ENCODE assay signal across 8 cellular contexts in genomic region chr2:98912221-98912851, GRCh38. TPM values are rescaled to one million over a fixed set of nuclear protein-coding genes. Genes with fewer than 3 reads are reported as not detected.
DNase-seq lines count a peak whose midpoint lies in the region; ATAC-seq and TF ChIP-seq lines count a peak whose summit lies in the region.

No MANE protein-coding gene starts in this region.

- H3K27ac ChIP-seq in esophagus muscularis mucosa (replicated peaks in 1 of 4), result no peak overlapping the region
- no peak overlapping the region for H3K27ac ChIP-seq in gastroesophageal sphincter

- intact Hi-C loops in esophagus muscularis mucosa (cut with DNase I), result no loop called here

- TF ChIP-seq POLR2A in esophagus muscularis mucosa (IDR thresholded peaks at IDR 0.05; ENCODE audit: low read depth), result no peak
- TF ChIP-seq POLR2A in gastroesophageal sphincter (IDR thresholded peaks at IDR 0.05), result no peak

- 36% methylated on average over 13 of the region's 18 CpGs for WGBS in esophagus muscularis mucosa
- 38 to 100% methylated on average over 1 to 5 of the region's 18 CpGs for WGBS in gastroesophageal sphincter (ENCODE audit: low coverage in 1 of 2), 2 donors

- no peak for TF ChIP-seq CTCF in AG09309 (IDR thresholded peaks at IDR 0.05; ENCODE audit: control insufficient read depth, insufficient read depth, low read depth, low read length, missing control alignments)
- TF ChIP-seq CTCF in astrocyte of the cerebellum (IDR thresholded peaks at IDR 0.05; ENCODE audit: low read depth, low read length, missing control alignments), result no peak
- TF ChIP-seq CTCF in esophagus muscularis mucosa (IDR thresholded peaks at IDR 0.05), result no peak
- TF ChIP-seq CTCF in gastroesophageal sphincter (IDR thresholded peaks at IDR 0.05), result no peak

- H3K4me3 ChIP-seq in AG09309 (ENCODE audit: control insufficient read depth, low read depth, low read length) (no peak overlapping the region), astrocyte of the cerebellum (ENCODE audit: low read depth, low read length) (no peak overlapping the region), esophagus muscularis mucosa (no peak overlapping the region), gastroesophageal sphincter (no peak overlapping the region)

- DNase-seq in AG09309 (ENCODE audit: low read depth) (peak; percentile 49), NCI-H1105 (lab: John Stamatoyannopoulos, UW) (peak; percentile 87), astrocyte of the cerebellum (ENCODE audit: low read depth) (peak; percentile 75), kidney tubule cell (ENCODE audit: low spot score) (peak; percentile 89), esophagus muscularis mucosa (ENCODE audit: extremely low spot score) (no peak)

- ATAC-seq in HG02763 (IDR thresholded peaks at IDR 0.05; ENCODE audit: unreplicated experiment), result no peak
- ATAC-seq in GM21390 (IDR thresholded peaks at IDR 0.05; ENCODE audit: unreplicated experiment), result no peak
- no peak for ATAC-seq in gastroesophageal sphincter

- H3K4me1 ChIP-seq in esophagus muscularis mucosa (peaks cover 0 to 26% (median 20%) of the 10 kb centered on the region in 4 donors), gastroesophageal sphincter (peaks cover 0 to 24% (median 2%) of the 10 kb centered on the region in 3 donors)

- in situ Hi-C loops in astrocyte of the cerebellum (cut with HindIII; ENCODE audit: low sequenced_read_pairs), result no loop called here

- H3K9me3 ChIP-seq in esophagus muscularis mucosa (no peaks in the 10 kb centered on the region), gastroesophageal sphincter (no peaks in the 10 kb centered on the region)

- H3K27me3 ChIP-seq in esophagus muscularis mucosa, result peaks cover 0 to 14% (median 0%) of the 10 kb centered on the region in 4 donors
- peaks cover 6% of the 10 kb centered on the region for H3K27me3 ChIP-seq in gastroesophageal sphincter

- no peaks in the 10 kb centered on the region for H3K36me3 ChIP-seq in esophagus muscularis mucosa
- no peaks in the 10 kb centered on the region for H3K36me3 ChIP-seq in gastroesophageal sphincter

- TF ChIP-seq EP300 in esophagus muscularis mucosa (IDR thresholded peaks at IDR 0.05) (no peak), gastroesophageal sphincter (IDR thresholded peaks at IDR 0.05) (no peak)

RNA-seq across cellular contexts. Expression of gene CRACDL, which starts 23.7 kb away (rescaled TPM):
- total RNA-seq in esophagus muscularis mucosa (1 to 10 TPM; 1.7 to 4.7 (median 3.3) TPM), gastroesophageal sphincter (1 to 10 TPM in 3 of 4 donors, under 1 TPM in 1; 0.94 to 5.8 (median 1.8) TPM)
